In the genomic region with DNA sequence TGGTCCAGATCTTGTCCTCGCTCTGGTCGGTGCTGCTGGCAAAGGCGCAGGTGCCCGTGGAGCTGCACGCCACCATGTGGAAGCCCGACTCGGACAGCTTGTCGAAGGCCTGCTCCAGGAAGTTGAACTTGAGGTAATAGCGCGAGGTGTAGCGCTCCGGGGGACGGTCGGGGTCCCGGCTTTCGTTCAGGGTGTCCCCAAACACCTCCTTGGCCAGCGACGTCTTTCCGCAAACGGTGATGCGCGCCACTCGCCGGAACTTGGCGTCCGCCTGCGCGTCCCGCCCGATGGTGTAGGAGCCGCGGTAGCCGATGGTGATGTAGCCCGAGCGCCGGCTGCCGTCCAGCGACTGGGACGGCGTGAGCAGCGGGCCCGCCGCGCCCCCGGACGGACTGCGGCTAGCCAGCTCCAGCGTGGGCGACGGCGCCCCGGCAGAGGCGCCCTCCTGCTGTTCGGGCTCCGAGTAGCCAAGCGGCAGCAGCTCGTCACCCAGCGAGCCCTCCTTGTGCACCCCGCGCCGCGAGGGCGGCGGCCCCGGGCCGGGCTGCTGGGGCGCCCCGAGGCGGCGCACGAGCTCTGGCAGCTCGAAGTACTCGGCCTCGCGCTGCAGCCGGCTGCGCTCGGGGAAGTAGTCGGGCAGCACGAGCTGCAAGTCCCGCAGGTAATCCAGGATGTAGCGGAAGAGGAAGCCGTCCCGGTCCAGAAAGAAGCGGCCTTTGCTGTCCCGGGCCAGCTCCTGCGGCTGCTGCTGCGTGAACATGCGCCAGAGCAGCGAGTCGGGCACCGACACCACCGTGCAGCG, we compare ENCODE assay signal across 8 cellular contexts. TPM values are rescaled to one million over a fixed set of nuclear protein-coding genes. Genes with fewer than 3 reads are reported as not detected.
DNase-seq lines count a peak whose midpoint lies in the region; ATAC-seq, FAIRE-seq and TF ChIP-seq lines count a peak whose summit lies in the region.

No MANE protein-coding gene starts in this region.

- peak; percentile 29 for DNase-seq in 8988T
- DNase-seq in GM18507 (ENCODE audit: extremely low spot score, insufficient read length, low read depth): peak; percentile 22
- peak; percentile 52 for DNase-seq in NCI-H345 treated with DMSO at 0.1 percent for 48 hours (lab: John Stamatoyannopoulos, UW; ENCODE audit: unreplicated experiment)
- DNase-seq in activated CD8-positive, alpha-beta T cell treated with anti-CD3 and anti-CD28 coated beads for 36 hours: peak; percentile 66
- DNase-seq in effector CD4-positive, alpha-beta T cell: peak; percentile 31
- peak; percentile 79 for DNase-seq in mesendoderm
- DNase-seq in stimulated activated CD8-positive, alpha-beta memory T cell treated with anti-CD3 and anti-CD28 coated beads, Interleukin-15, amount 100 ng/mL, for 24 hours (ENCODE audit: low read depth): peak; percentile 14

- H3K4me2 ChIP-seq in mesendoderm (ENCODE audit: low read length): peak overlapping the region; percentile 89

- no peak overlapping the region for H4K8ac ChIP-seq in mesendoderm (ENCODE audit: low read depth, low read length)

- peak overlapping the region; percentile 83 for H3K56ac ChIP-seq in mesendoderm (ENCODE audit: low read length)

- peaks cover 19% of the 10 kb centered on the region for H3K27me3 Mint-ChIP-seq in activated CD8-positive, alpha-beta T cell treated with anti-CD3 and anti-CD28 coated beads for 36 hours

- POLR2A ChIA-PET in activated CD8-positive, alpha-beta T cell treated with anti-CD3 and anti-CD28 coated beads for 36 hours (lab: Charles Lee): interaction anchor here (0.6 to 1.8 kb wide), 16 partner anchors 9 to 179 kb away, joined by 3 to 7 read pairs (median 3); no protein-coding TSS in a partner anchor

- FAIRE-seq in GM18507 (lab: Jason Lieb, UNC): peak; percentile 89

- H3K4ac ChIP-seq in mesendoderm (ENCODE audit: low read depth, low read length): no peak overlapping the region

- peak overlapping the region; percentile 89 for H3K4me3 Mint-ChIP-seq in activated CD8-positive, alpha-beta T cell treated with anti-CD3 and anti-CD28 coated beads for 36 hours

- no peak overlapping the region for H2BK15ac ChIP-seq in mesendoderm (replicated peaks; ENCODE audit: low read depth)

- peak overlapping the region; percentile 86 for H3K27ac Mint-ChIP-seq in activated CD8-positive, alpha-beta T cell treated with anti-CD3 and anti-CD28 coated beads for 36 hours

- peaks cover 9% of the 10 kb centered on the region for H3K27me3 ChIP-seq in mesendoderm (ENCODE audit: insufficient read depth, low read length, poor library complexity)

- no peaks in the 10 kb centered on the region for H3K36me3 ChIP-seq in mesendoderm (ENCODE audit: control insufficient read depth, insufficient read depth, low read length)

- H3K4me1 Mint-ChIP-seq in activated CD8-positive, alpha-beta T cell treated with anti-CD3 and anti-CD28 coated beads for 36 hours (ENCODE audit: low read depth): peaks cover 22% of the 10 kb centered on the region

- no peak overlapping the region for H2AK5ac ChIP-seq in mesendoderm (ENCODE audit: low read length)

- H3K18ac ChIP-seq in mesendoderm (ENCODE audit: low read length): peak overlapping the region; percentile 1

- no peaks in the 10 kb centered on the region for H3K9me3 Mint-ChIP-seq in activated CD8-positive, alpha-beta T cell treated with anti-CD3 and anti-CD28 coated beads for 36 hours

- no peak overlapping the region for H3K27ac ChIP-seq in mesendoderm (ENCODE audit: low read depth, low read length)

- H3K79me2 ChIP-seq in mesendoderm (ENCODE audit: control insufficient read depth, insufficient read depth, low read length): no peaks in the 10 kb centered on the region

- peak; percentile 44 for ATAC-seq in HG02973 (IDR thresholded peaks at IDR 0.05; ENCODE audit: unreplicated experiment)
- peak; percentile 56 for ATAC-seq in activated CD8-positive, alpha-beta T cell treated with anti-CD3 and anti-CD28 coated beads for 36 hours

- H3K4me1 ChIP-seq in mesendoderm (ENCODE audit: control insufficient read depth, low read depth, low read length): no peaks in the 10 kb centered on the region

- H2BK120ac ChIP-seq in mesendoderm (ENCODE audit: low read depth, low read length): no peak overlapping the region

- peak overlapping the region; percentile 27 for H3K4me3 ChIP-seq in mesendoderm (ENCODE audit: low read length)

- peaks cover 9% of the 10 kb centered on the region for H3K36me3 Mint-ChIP-seq in activated CD8-positive, alpha-beta T cell treated with anti-CD3 and anti-CD28 coated beads for 36 hours (ENCODE audit: low read depth)

- intact Hi-C loops in activated CD8-positive, alpha-beta T cell treated with anti-CD3 and anti-CD28 coated beads for 36 hours (cut with micrococcal nuclease): loop anchor here (5.0 kb wide), 1 partner anchor 102 kb away; no protein-coding TSS in a partner anchor

- WGBS in mesendoderm (ENCODE audit: extremely low coverage, insufficient coverage, low lambda C conversion rate): no CpG with 5 or more reads among the region's 94 CpGs

- TF ChIP-seq CTCF in activated CD8-positive, alpha-beta T cell treated with anti-CD3 and anti-CD28 coated beads for 36 hours (IDR thresholded peaks at IDR 0.05): no peak

- CTCF ChIA-PET in activated CD8-positive, alpha-beta T cell treated with anti-CD3 and anti-CD28 coated beads for 36 hours (lab: Charles Lee): interaction anchor here (0.6 to 3.8 kb wide), 21 partner anchors 9 to 1253 kb away, joined by 3 to 28 read pairs (median 4); no protein-coding TSS in a partner anchor

- H3K23ac ChIP-seq in mesendoderm (ENCODE audit: low read length): no peak overlapping the region

- H4K5ac ChIP-seq in mesendoderm (ENCODE audit: low read length): no peak overlapping the region

- H2BK5ac ChIP-seq in mesendoderm (ENCODE audit: low read length): no peak overlapping the region

- peak overlapping the region; percentile 62 for H3K9ac ChIP-seq in mesendoderm (ENCODE audit: low read length)

- no peaks in the 10 kb centered on the region for H3K79me1 ChIP-seq in mesendoderm (ENCODE audit: low read length)

RNA-seq across cellular contexts. Expression of a gene that starts 0.8 kb away (rescaled TPM):
- total RNA-seq in activated CD8-positive, alpha-beta T cell treated with anti-CD3 and anti-CD28 coated beads for 36 hours: 10 to 100 TPM; 14.3 to 14.8 TPM
- polyA plus RNA-seq in mesendoderm (2013, experiment 1 of 2): 3.4 TPM
- polyA plus RNA-seq in mesendoderm (2013, experiment 2 of 2): 3.6 TPM

Comparison
In these comparisons a context has a peak if more than half of its experiments do, and no peak if none do; other contexts are left out.
1. DNase-seq: peak in every context shown above with its lines; median percentile 79 in mesendoderm; 66 in activated CD8-positive, alpha-beta T cell treated with anti-CD3 and anti-CD28 coated beads for 36 hours; 52 in NCI-H345 treated with DMSO at 0.1 percent for 48 hours; 31 in effector CD4-positive, alpha-beta T cell; 29 in 8988T; 22 in GM18507; 14 in stimulated activated CD8-positive, alpha-beta memory T cell treated with anti-CD3 and anti-CD28 coated beads, Interleukin-15, amount 100 ng/mL, for 24 hours.